In genomic region chr2:219707496-219708285, GRCh38 we compare ENCODE assay signal across 23 cellular contexts.
DNase-seq lines count a peak whose midpoint lies in the region; ATAC-seq, FAIRE-seq and TF ChIP-seq lines count a peak whose summit lies in the region.
"Had no signal": no experiment of that assay in that cellular context is flagged by ENCODE, and none has a peak within 500 bp of the region (broad histone marks: within the 10 kb centered on the region; RNA-seq: fewer than 3 reads in every experiment).

No MANE protein-coding gene starts in this region.

- H2AFZ ChIP-seq in PC-3 (ENCODE audit: low read length): no peak overlapping the region

- no peak overlapping the region for H3K4me2 ChIP-seq in PC-3 (ENCODE audit: low read length)
- H3K4me2 ChIP-seq: SK-N-SH had no signal

- no peaks in the 10 kb centered on the region for H3K9me2 ChIP-seq in PC-3 (replicated peaks; ENCODE audit: low read length)
- H3K9me2 ChIP-seq: SK-N-SH had no signal

- BruUV-seq in PC-3 (replicated peaks; lab: Mats Ljungman, UMichigan): no TSS peak

- H3K4me3 ChIP-seq in PC-3 (ENCODE audit: low read length): no peak overlapping the region
- H3K4me3 ChIP-seq in testis: no peak overlapping the region
- H3K4me3 ChIP-seq: mucosa of descending colon, skin epidermis, tibial artery had no signal

- H3K36me3 ChIP-seq in PC-3 (ENCODE audit: low read depth, low read length): no peaks in the 10 kb centered on the region
- no peaks in the 10 kb centered on the region for H3K36me3 ChIP-seq in testis (ENCODE audit: low read depth, missing control alignments)
- H3K36me3 ChIP-seq: tibial artery had no signal

- H3K9me3 ChIP-seq in PC-3 (ENCODE audit: low read length): no peaks in the 10 kb centered on the region
- H3K9me3 ChIP-seq in testis: no peaks in the 10 kb centered on the region
- H3K9me3 ChIP-seq: mucosa of descending colon, SK-N-SH, tibial artery had no signal

- peak; percentile 68 for FAIRE-seq in HTR-8/SVneo (lab: Jason Lieb, UNC)

- H3K9ac ChIP-seq in PC-3 (ENCODE audit: low read length): no peak overlapping the region
- H3K9ac ChIP-seq: SK-N-SH had no signal

- CTCF ChIA-PET in PC-3 (lab: Charles Lee): no interaction called here

- WGBS in testis, 2 donors: 92 to 96% methylated on average over 4 of the region's 4 CpGs

- H4K20me1 ChIP-seq in PC-3 (ENCODE audit: low read length): no peaks in the 10 kb centered on the region

- H3K79me2 ChIP-seq in PC-3 (ENCODE audit: low read length): no peaks in the 10 kb centered on the region

- no peak overlapping the region for H3K27ac ChIP-seq in PC-3 (ENCODE audit: low read length)
- H3K27ac ChIP-seq in testis: no peak overlapping the region
- H3K27ac ChIP-seq: skin epidermis, tibial artery had no signal

- POLR2A ChIA-PET in PC-3 (lab: Charles Lee; ENCODE audit: unreplicated experiment): no interaction called here

- H3F3A ChIP-seq in PC-3 (ENCODE audit: low read length, unreplicated experiment): no peaks in the 10 kb centered on the region

- TF ChIP-seq CTCF in PC-3 (conservative IDR thresholded peaks at IDR 0.05; ENCODE audit: low read depth, low read length) (no peak), testis (IDR thresholded peaks at IDR 0.05) (no peak)

- H3K27me3 ChIP-seq in PC-3 (ENCODE audit: low read length) (no peaks in the 10 kb centered on the region), testis (no peaks in the 10 kb centered on the region)

- H3K4me1 ChIP-seq in PC-3 (ENCODE audit: insufficient read depth, low read length): no peaks in the 10 kb centered on the region
- H3K4me1 ChIP-seq in testis: peaks cover 13% of the 10 kb centered on the region
- H3K4me1 ChIP-seq: tibial artery had no signal

- ATAC-seq in PC-3: no peak
- ATAC-seq: activated CD8-positive, alpha-beta T cell treated with anti-CD3 and anti-CD28 coated beads, Interleukin-2, amount 10 ng/mL, durations not matched to agents 7 days and 5 days; left ventricle myocardium superior; mucosa of descending colon; Panc1 had no signal

- DNase-seq in EL: peak; percentile 55
- DNase-seq in HTR-8/SVneo (ENCODE audit: insufficient read length, low spot score): peak; percentile 54
- DNase-seq in PC-3: peak; percentile 31
- peak; percentile 41 for DNase-seq in kidney glomerular epithelial cell (lab: John Stamatoyannopoulos, UW)
- DNase-seq in GM03348 (ENCODE audit: low spot score): no peak
- no peak for DNase-seq in testis
- DNase-seq in SKM-1 (lab: John Stamatoyannopoulos, UW; ENCODE audit: unreplicated experiment): no peak
- DNase-seq in activated T-cell treated with anti-CD3 and anti-CD28 coated beads, Interleukin-2, amount 50 U/mL, for 1 hour: no peak
- DNase-seq: activated CD4-positive, CD25-positive, alpha-beta regulatory T cell; activated CD8-positive, alpha-beta T cell treated with anti-CD3 and anti-CD28 coated beads, Interleukin-2, amount 10 ng/mL, durations not matched to agents 7 days and 5 days; activated naive CD4-positive, alpha-beta T cell treated with anti-CD3 and anti-CD28 coated beads, Interleukin-2, amount 50 U/mL, for 16 hours; activated T-cell treated with anti-CD3 and anti-CD28 coated beads, Interleukin-2, amount 50 U/mL, for 48 hours; H7; left ventricle myocardium superior; mucosa of descending colon; NCI-H146; NCI-H748 treated with DMSO at 0.1 percent for 48 hours; SK-N-SH; stimulated activated CD4-positive, alpha-beta T cell treated with anti-CD3 and anti-CD28 coated beads, Interleukin-2, amount 100 ng/mL, for 24 hours; stimulated activated naive CD4-positive, alpha-beta T cell; tibial artery had no signal

- intact Hi-C loops in PC-3 (cut with micrococcal nuclease): no loop called here
- intact Hi-C loops in testis (cut with DNase I; ENCODE audit: low total_unique reads): no loop called here

- no peak for TF ChIP-seq POLR2A in testis (IDR thresholded peaks at IDR 0.05)

Comparison
In these comparisons a context has a peak if more than half of its experiments do, and no peak if none do; other contexts are left out.
1. DNase-seq: peak in EL (single experiment), HTR-8/SVneo (single experiment), PC-3 (single experiment) and kidney glomerular epithelial cell (single experiment); none in GM03348 (single experiment), testis (single experiment), SKM-1 (single experiment) and activated T-cell treated with anti-CD3 and anti-CD28 coated beads, Interleukin-2, amount 50 U/mL, for 1 hour (single experiment).